2 cellular contexts compared by ENCODE assay signal in the genomic region with DNA sequence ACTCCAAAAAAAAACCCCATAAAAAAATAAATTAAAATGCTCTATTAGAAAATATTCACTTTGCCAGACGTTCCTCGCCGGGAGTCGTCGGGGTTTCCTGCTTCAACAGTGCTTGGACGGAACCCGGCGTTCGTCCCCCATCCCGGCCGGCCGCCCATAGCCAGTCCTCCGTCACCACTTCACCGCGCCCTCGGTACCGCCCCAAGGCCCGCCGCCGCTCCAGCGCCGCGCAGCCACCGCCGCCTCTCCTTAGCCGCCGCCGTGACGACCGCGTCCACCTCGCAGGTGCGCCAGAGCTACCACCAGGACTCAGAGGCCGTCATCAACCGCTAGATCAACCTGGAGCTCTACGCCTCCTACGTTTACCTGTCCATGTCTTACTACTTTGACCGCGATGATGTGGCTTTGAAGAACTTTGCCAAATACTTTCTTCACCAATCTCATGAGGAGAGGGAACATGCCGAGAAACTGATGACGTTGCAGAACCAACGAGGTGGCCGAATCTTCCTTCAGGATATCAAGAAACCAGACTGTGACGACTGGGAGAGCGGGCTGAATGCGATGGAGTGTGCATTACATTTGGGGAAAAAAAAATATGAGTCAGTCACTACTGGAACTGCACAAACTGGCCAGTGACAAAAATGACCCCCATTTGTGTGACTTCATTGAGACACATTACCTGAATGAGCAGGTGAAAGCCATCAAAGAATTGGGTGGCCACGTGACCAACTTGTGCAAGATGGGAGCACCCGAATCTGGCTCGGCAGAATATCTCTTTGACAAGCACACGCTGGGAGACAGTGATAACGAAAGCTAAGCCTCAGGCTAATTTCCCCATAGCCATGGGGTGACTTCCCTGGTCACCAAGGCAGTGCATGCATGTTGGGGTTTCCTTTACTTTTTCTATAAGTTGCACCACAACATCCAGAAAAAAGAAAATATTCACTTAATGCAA. TPM values are rescaled to one million over a fixed set of nuclear protein-coding genes. Genes with fewer than 3 reads are reported as not detected.
"Had no signal": no experiment of that assay in that cellular context is flagged by ENCODE, and none has a peak within 500 bp of the region (broad histone marks: within the 10 kb centered on the region; RNA-seq: fewer than 3 reads in every experiment).

No MANE protein-coding gene starts in this region.

RNA-seq across cellular contexts. Expression of a gene that starts 41.2 kb away (rescaled TPM):
- total RNA-seq: naive thymus-derived CD4-positive, alpha-beta T cell had no signal
- polyA plus RNA-seq: immature natural killer cell; naive thymus-derived CD4-positive, alpha-beta T cell had no signal
